ENCODE assay signal across 1 cellular context in genomic region chr6:43798688-43799444, GRCh38.
TF ChIP-seq lines count a peak whose summit lies in the region.

No MANE protein-coding gene starts in this region.

TF ChIP-seq in HepG2, 621 proteins besides CTCF, POLR2A, EP300 and RAD21 (continued from another document and continues in another):
- TF ChIP-seq, protein P1, sequence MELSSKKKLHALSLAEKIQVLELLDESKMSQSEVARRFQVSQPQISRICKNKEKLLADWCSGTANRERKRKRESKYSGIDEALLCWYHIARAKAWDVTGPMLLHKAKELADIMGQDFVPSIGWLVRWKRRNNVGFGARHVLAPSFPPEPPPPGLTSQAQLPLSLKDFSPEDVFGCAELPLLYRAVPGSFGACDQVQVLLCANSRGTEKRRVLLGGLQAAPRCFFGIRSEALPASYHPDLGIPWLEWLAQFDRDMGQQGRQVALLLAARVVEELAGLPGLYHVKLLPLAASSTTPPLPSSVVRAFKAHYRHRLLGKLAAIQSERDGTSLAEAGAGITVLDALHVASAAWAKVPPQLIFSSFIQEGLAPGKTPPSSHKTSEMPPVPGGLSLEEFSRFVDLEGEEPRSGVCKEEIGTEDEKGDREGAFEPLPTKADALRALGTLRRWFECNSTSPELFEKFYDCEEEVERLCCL (CRISPR knock-in tag; IDR thresholded peaks at IDR 0.05; ENCODE audit: borderline replicate concordance), result no peak
- TF ChIP-seq ZNF670 (CRISPR knock-in tag; IDR thresholded peaks at IDR 0.05; ENCODE audit: borderline replicate concordance) (peak; percentile 75), ZFP37 (CRISPR knock-in tag; IDR thresholded peaks at IDR 0.05; ENCODE audit: borderline replicate concordance) (peak; percentile 65; the same call in 1 of the 2 replicates), ARID2 (CRISPR knock-in tag; IDR thresholded peaks at IDR 0.05; ENCODE audit: borderline replicate concordance) (no peak), ZNF24 (IDR thresholded peaks at IDR 0.05) (no peak), AGO1 (IDR thresholded peaks at IDR 0.05; ENCODE audit: low read depth, low read length, poor library complexity, severe bottlenecking) (no peak), TAF1 (CRISPR knock-in tag; IDR thresholded peaks at IDR 0.05) (no peak), ZBTB7A (CRISPR knock-in tag; IDR thresholded peaks at IDR 0.05) (no peak; the same call in 1 of the 2 replicates), ZBTB20 (CRISPR knock-in tag; IDR thresholded peaks at IDR 0.05; ENCODE audit: borderline replicate concordance, low read depth) (peak; percentile 68; the same call in 1 of the 2 replicates), SRSF9 (IDR thresholded peaks at IDR 0.05; ENCODE audit: borderline replicate concordance, insufficient read depth, low read depth, low read length, poor library complexity, severe bottlenecking) (no peak), SNRNP70 (IDR thresholded peaks at IDR 0.05; ENCODE audit: low read depth, low read length) (no peak), ZFP36L2 (CRISPR knock-in tag; IDR thresholded peaks at IDR 0.05) (no peak), SRSF1 (optimal IDR thresholded peaks at IDR 0.05; ENCODE audit: low read depth, low read length) (no peak), NPAS2 (CRISPR knock-in tag; IDR thresholded peaks at IDR 0.05; ENCODE audit: borderline replicate concordance) (no peak), SP140L (CRISPR knock-in tag; IDR thresholded peaks at IDR 0.05; ENCODE audit: borderline replicate concordance) (no peak), NR3C1 (CRISPR knock-in tag; IDR thresholded peaks at IDR 0.05) (no peak), PLRG1 (conservative IDR thresholded peaks at IDR 0.05) (no peak), ERF (CRISPR knock-in tag; IDR thresholded peaks at IDR 0.05) (0 out of 2 replicates have a peak, but pooled peaks have one; percentile 31), ZNF432 (CRISPR knock-in tag; IDR thresholded peaks at IDR 0.05; ENCODE audit: borderline replicate concordance) (no peak), SKIL (CRISPR knock-in tag; IDR thresholded peaks at IDR 0.05; ENCODE audit: borderline replicate concordance) (peak; percentile 75), ZMYM4 (CRISPR knock-in tag; IDR thresholded peaks at IDR 0.05) (no peak), NR2F1 (CRISPR knock-in tag; IDR thresholded peaks at IDR 0.05) (peak in 1 of 2 experiments; percentile 79; a peak in 2 of 4 replicates), ZNF3 (CRISPR knock-in tag; IDR thresholded peaks at IDR 0.05) (no peak), ZNF430 (CRISPR knock-in tag; IDR thresholded peaks at IDR 0.05) (no peak), EED (CRISPR knock-in tag; IDR thresholded peaks at IDR 0.05) (peak; percentile 38; the same call in 1 of the 2 replicates), ZNF883 (CRISPR knock-in tag; IDR thresholded peaks at IDR 0.05; ENCODE audit: not compliant biosample characterization) (peak; percentile 26), ZSCAN22 (CRISPR knock-in tag; IDR thresholded peaks at IDR 0.05) (peak; percentile 80; the same call in 1 of the 2 replicates), ZNF382 (CRISPR knock-in tag; IDR thresholded peaks at IDR 0.05; ENCODE audit: borderline replicate concordance) (no peak), GATAD1 (CRISPR knock-in tag; IDR thresholded peaks at IDR 0.05) (no peak), NFKB2 (CRISPR knock-in tag; IDR thresholded peaks at IDR 0.05; ENCODE audit: borderline replicate concordance) (no peak), POLR2AphosphoS5 (IDR thresholded peaks at IDR 0.05; ENCODE audit: low read depth, low read length) (no peak), KDM5B (CRISPR knock-in tag; IDR thresholded peaks at IDR 0.05; ENCODE audit: borderline replicate concordance) (no peak; the same call in 1 of the 2 replicates), HDAC2 (CRISPR knock-in tag; IDR thresholded peaks at IDR 0.05) (peak; percentile 77; the same call in 1 of the 2 replicates), HNRNPH1 (optimal IDR thresholded peaks at IDR 0.05; ENCODE audit: low read depth, low read length) (no peak), ZNF335 (CRISPR knock-in tag; IDR thresholded peaks at IDR 0.05) (0 out of 2 replicates have a peak, but pooled peaks have one; percentile 35), U2AF1 (optimal IDR thresholded peaks at IDR 0.05; ENCODE audit: low read depth, low read length) (no peak), BRCA1 (CRISPR knock-in tag; IDR thresholded peaks at IDR 0.05) (no peak), NFIB (CRISPR knock-in tag; IDR thresholded peaks at IDR 0.05; ENCODE audit: borderline replicate concordance) (no peak), ARNT2 (CRISPR knock-in tag; IDR thresholded peaks at IDR 0.05; ENCODE audit: low read depth) (no peak), PAWR (CRISPR knock-in tag; IDR thresholded peaks at IDR 0.05; ENCODE audit: borderline replicate concordance) (no peak), ZNF451 (CRISPR knock-in tag; IDR thresholded peaks at IDR 0.05) (no peak; the same call in 1 of the 2 replicates), KAT2B (IDR thresholded peaks at IDR 0.05; ENCODE audit: borderline replicate concordance, low read depth, low read length) (no peak), KLF12 (CRISPR knock-in tag; IDR thresholded peaks at IDR 0.05; ENCODE audit: borderline replicate concordance) (no peak), ZNF138 (CRISPR knock-in tag; IDR thresholded peaks at IDR 0.05; ENCODE audit: low read depth) (no peak), ZSCAN9 (CRISPR knock-in tag; IDR thresholded peaks at IDR 0.05; ENCODE audit: borderline replicate concordance) (no peak), KDM3A (CRISPR knock-in tag; IDR thresholded peaks at IDR 0.05; ENCODE audit: low read depth) (0 out of 2 replicates have a peak, but pooled peaks have one; percentile 74), HMG20A (CRISPR knock-in tag; IDR thresholded peaks at IDR 0.05; ENCODE audit: borderline replicate concordance) (peak; percentile 88; the same call in 1 of the 2 replicates), STAG1 (CRISPR knock-in tag; IDR thresholded peaks at IDR 0.05) (peak; percentile 22), ZNF773 (CRISPR knock-in tag; IDR thresholded peaks at IDR 0.05; ENCODE audit: borderline replicate concordance) (no peak), EEA1 (CRISPR knock-in tag; IDR thresholded peaks at IDR 0.05; ENCODE audit: borderline replicate concordance) (no peak), ZNF12 (CRISPR knock-in tag; IDR thresholded peaks at IDR 0.05) (peak; percentile 20; the same call in 1 of the 2 replicates), JDP2 (CRISPR knock-in tag; IDR thresholded peaks at IDR 0.05; ENCODE audit: borderline replicate concordance) (no peak), ZNF501 (CRISPR knock-in tag; IDR thresholded peaks at IDR 0.05) (peak; percentile 58; the same call in 1 of the 2 replicates), NRL (CRISPR knock-in tag; IDR thresholded peaks at IDR 0.05; ENCODE audit: borderline replicate concordance) (no peak), HMG20B (CRISPR knock-in tag; conservative IDR thresholded peaks at IDR 0.05) (no peak), SETDB1 (CRISPR knock-in tag; IDR thresholded peaks at IDR 0.05; ENCODE audit: borderline replicate concordance) (no peak), ZNF292 (CRISPR knock-in tag; IDR thresholded peaks at IDR 0.05; ENCODE audit: borderline replicate concordance, low read depth) (peak; percentile 73; the same call in 1 of the 2 replicates), MLX (CRISPR knock-in tag; IDR thresholded peaks at IDR 0.05) (peak; percentile 95), ZBTB37 (CRISPR knock-in tag; IDR thresholded peaks at IDR 0.05) (no peak), SUZ12 (IDR thresholded peaks at IDR 0.05; ENCODE audit: low read depth, low read length) (no peak)
- TF ChIP-seq, protein P2, sequence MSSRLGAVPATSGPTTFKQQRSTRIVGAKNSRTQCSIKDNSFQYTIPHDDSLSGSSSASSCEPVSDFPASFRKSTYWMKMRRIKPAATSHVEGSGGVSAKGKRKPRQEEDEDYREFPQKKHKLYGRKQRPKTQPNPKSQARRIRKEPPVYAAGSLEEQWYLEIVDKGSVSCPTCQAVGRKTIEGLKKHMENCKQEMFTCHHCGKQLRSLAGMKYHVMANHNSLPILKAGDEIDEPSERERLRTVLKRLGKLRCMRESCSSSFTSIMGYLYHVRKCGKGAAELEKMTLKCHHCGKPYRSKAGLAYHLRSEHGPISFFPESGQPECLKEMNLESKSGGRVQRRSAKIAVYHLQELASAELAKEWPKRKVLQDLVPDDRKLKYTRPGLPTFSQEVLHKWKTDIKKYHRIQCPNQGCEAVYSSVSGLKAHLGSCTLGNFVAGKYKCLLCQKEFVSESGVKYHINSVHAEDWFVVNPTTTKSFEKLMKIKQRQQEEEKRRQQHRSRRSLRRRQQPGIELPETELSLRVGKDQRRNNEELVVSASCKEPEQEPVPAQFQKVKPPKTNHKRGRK (CRISPR knock-in tag; IDR thresholded peaks at IDR 0.05), result no peak
- TF ChIP-seq, protein P3, sequence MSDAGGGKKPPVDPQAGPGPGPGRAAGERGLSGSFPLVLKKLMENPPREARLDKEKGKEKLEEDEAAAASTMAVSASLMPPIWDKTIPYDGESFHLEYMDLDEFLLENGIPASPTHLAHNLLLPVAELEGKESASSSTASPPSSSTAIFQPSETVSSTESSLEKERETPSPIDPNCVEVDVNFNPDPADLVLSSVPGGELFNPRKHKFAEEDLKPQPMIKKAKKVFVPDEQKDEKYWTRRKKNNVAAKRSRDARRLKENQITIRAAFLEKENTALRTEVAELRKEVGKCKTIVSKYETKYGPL (CRISPR knock-in tag; IDR thresholded peaks at IDR 0.05), result no peak
- TF ChIP-seq, protein P4, sequence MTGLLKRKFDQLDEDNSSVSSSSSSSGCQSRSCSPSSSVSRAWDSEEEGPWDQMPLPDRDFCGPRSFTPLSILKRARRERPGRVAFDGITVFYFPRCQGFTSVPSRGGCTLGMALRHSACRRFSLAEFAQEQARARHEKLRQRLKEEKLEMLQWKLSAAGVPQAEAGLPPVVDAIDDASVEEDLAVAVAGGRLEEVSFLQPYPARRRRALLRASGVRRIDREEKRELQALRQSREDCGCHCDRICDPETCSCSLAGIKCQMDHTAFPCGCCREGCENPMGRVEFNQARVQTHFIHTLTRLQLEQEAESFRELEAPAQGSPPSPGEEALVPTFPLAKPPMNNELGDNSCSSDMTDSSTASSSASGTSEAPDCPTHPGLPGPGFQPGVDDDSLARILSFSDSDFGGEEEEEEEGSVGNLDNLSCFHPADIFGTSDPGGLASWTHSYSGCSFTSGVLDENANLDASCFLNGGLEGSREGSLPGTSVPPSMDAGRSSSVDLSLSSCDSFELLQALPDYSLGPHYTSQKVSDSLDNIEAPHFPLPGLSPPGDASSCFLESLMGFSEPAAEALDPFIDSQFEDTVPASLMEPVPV (CRISPR knock-in tag; IDR thresholded peaks at IDR 0.05), result no peak
- TF ChIP-seq, protein P5, sequence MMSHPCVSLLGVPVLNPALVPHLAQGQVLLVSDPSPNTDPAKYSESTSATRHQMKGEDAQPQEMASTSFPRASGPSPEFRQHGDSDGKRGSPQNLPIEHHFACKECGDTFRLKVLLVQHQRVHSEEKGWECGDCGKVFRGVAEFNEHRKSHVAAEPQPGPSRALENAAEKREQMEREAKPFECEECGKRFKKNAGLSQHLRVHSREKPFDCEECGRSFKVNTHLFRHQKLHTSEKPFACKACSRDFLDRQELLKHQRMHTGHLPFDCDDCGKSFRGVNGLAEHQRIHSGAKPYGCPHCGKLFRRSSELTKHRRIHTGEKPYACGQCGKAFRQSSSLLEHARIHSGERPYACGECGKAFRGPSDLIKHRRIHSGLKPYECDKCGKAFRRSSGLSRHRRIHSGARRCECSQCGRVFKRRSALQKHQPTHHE (CRISPR knock-in tag; IDR thresholded peaks at IDR 0.05; ENCODE audit: borderline replicate concordance), result no peak
- TF ChIP-seq, protein P6, sequence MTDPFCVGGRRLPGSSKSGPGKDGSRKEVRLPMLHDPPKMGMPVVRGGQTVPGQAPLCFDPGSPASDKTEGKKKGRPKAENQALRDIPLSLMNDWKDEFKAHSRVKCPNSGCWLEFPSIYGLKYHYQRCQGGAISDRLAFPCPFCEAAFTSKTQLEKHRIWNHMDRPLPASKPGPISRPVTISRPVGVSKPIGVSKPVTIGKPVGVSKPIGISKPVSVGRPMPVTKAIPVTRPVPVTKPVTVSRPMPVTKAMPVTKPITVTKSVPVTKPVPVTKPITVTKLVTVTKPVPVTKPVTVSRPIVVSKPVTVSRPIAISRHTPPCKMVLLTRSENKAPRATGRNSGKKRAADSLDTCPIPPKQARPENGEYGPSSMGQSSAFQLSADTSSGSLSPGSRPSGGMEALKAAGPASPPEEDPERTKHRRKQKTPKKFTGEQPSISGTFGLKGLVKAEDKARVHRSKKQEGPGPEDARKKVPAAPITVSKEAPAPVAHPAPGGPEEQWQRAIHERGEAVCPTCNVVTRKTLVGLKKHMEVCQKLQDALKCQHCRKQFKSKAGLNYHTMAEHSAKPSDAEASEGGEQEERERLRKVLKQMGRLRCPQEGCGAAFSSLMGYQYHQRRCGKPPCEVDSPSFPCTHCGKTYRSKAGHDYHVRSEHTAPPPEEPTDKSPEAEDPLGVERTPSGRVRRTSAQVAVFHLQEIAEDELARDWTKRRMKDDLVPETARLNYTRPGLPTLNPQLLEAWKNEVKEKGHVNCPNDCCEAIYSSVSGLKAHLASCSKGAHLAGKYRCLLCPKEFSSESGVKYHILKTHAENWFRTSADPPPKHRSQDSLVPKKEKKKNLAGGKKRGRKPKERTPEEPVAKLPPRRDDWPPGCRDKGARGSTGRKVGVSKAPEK (CRISPR knock-in tag; IDR thresholded peaks at IDR 0.05; ENCODE audit: borderline replicate concordance), result no peak
